25 cellular contexts compared by ENCODE assay signal in genomic region chr1:85689788-85690404, GRCh38. TPM values are rescaled to one million over a fixed set of nuclear protein-coding genes. Genes with fewer than 3 reads are reported as not detected.
A peak's percentile ranks its signal among the peaks of the same experiment; 100 is the strongest.
DNase-seq lines count a peak whose midpoint lies in the region; ATAC-seq and TF ChIP-seq lines count a peak whose summit lies in the region.
"Had no signal": no experiment of that assay in that cellular context is flagged by ENCODE, and none has a peak within 500 bp of the region (broad histone marks: within the 10 kb centered on the region; RNA-seq: fewer than 3 reads in every experiment).

No MANE protein-coding gene starts in this region.

- H3K4me2 ChIP-seq in mesenchymal stem cell (ENCODE audit: low read length, poor library complexity, severe bottlenecking) = no peak overlapping the region

- H3K27me3 ChIP-seq in mesenchymal stem cell (ENCODE audit: control insufficient read depth in 1 of 2, insufficient read depth in 1 of 2, low read length in 2 of 2) = no peaks in the 10 kb centered on the region

- peaks cover 26% of the 10 kb centered on the region for H3K36me3 Mint-ChIP-seq in activated naive CD4-positive, alpha-beta T cell treated with anti-CD3 and anti-CD28 coated beads, Interleukin-2, amount 50 U/mL, for 24 hours
- H3K36me3 Mint-ChIP-seq in WTC11 = peaks cover 8% of the 10 kb centered on the region
- peaks cover 3 to 13% of the 10 kb centered on the region in 2 donors for H3K36me3 Mint-ChIP-seq in activated T-cell treated with anti-CD3 and anti-CD28 coated beads, Interleukin-2, amount 50 U/mL, for 72 hours (ENCODE audit: insufficient read depth in 2 of 2)

- H2BK120ac ChIP-seq in mesenchymal stem cell (ENCODE audit: low read depth, low read length) = no peak overlapping the region

- no peak overlapping the region for H3K27ac ChIP-seq in mesenchymal stem cell (ENCODE audit: low read length, poor library complexity, severe bottlenecking)
- H3K27ac ChIP-seq: 22Rv1, HL-60 had no signal

- no peak overlapping the region for H3K4me3 ChIP-seq in mesenchymal stem cell (ENCODE audit: insufficient read depth in 1 of 2, low read depth in 1 of 2, low read length in 2 of 2)
- H3K4me3 ChIP-seq: HAP-1 had no signal

- H3K79me1 ChIP-seq in mesenchymal stem cell (replicated peaks; ENCODE audit: low read length, poor library complexity, severe bottlenecking) = peaks cover 11% of the 10 kb centered on the region

- no peak overlapping the region for H3K4ac ChIP-seq in mesenchymal stem cell (ENCODE audit: low read depth in 1 of 2, low read length in 2 of 2)

- DNase-seq in activated naive CD4-positive, alpha-beta T cell treated with Interleukin-2 at 50 U/mL for 16 hours = no peak
- DNase-seq in WTC11 (ENCODE audit: low spot score) (no peak), mesenchymal stem cell (no peak), NCI-H1092 treated with DMSO at 0.1 percent for 48 hours (lab: John Stamatoyannopoulos, UW) (no peak), dedifferentiated amniotic fluid mesenchymal stem cell (ENCODE audit: extremely low spot score) (no peak)
- DNase-seq in activated T-cell treated with anti-CD3 and anti-CD28 coated beads, Interleukin-2, amount 50 U/mL, for 72 hours = no peak
- DNase-seq: AML-193, COR-L47, DMS 273 treated with DMSO at 0.1 percent for 48 hours, DND-41, Karpas-422, MM.1S, NCI-H1092, NCI-H146, NCI-H2081, NCI-H510A treated with DMSO at 0.1 percent for 48 hours, NCI-H82, OCI-M1, SHP77 had no signal

- ATAC-seq in WTC11 = no peak
- no peak for ATAC-seq in activated T-cell treated with anti-CD3 and anti-CD28 coated beads, Interleukin-2, amount 50 U/mL, for 72 hours (replicated peaks in 1 of 2)
- ATAC-seq in GM21423 (IDR thresholded peaks at IDR 0.05; ENCODE audit: unreplicated experiment) = no peak

- H3K4me3 Mint-ChIP-seq in activated naive CD4-positive, alpha-beta T cell treated with anti-CD3 and anti-CD28 coated beads, Interleukin-2, amount 50 U/mL, for 24 hours = no peak overlapping the region
- H3K4me3 Mint-ChIP-seq in WTC11 = no peak overlapping the region
- no peak overlapping the region for H3K4me3 Mint-ChIP-seq in activated T-cell treated with anti-CD3 and anti-CD28 coated beads, Interleukin-2, amount 50 U/mL, for 72 hours
- H3K4me3 Mint-ChIP-seq: IgD-negative memory B cell had no signal

- H3K4me1 ChIP-seq in mesenchymal stem cell (ENCODE audit: control insufficient read depth, insufficient read depth, low read depth, low read length) = peaks cover 4% of the 10 kb centered on the region
- H3K4me1 ChIP-seq: HAP-1 had no signal

- no peak overlapping the region for H4K8ac ChIP-seq in mesenchymal stem cell (ENCODE audit: low read length)

- POLR2A ChIA-PET in WTC11 (lab: Charles Lee) = no interaction called here

- H3K9me3 Mint-ChIP-seq in activated naive CD4-positive, alpha-beta T cell treated with anti-CD3 and anti-CD28 coated beads, Interleukin-2, amount 50 U/mL, for 24 hours = no peaks in the 10 kb centered on the region
- peaks cover 5% of the 10 kb centered on the region; the same call in 1 of the 2 replicates for H3K9me3 Mint-ChIP-seq in WTC11
- H3K9me3 Mint-ChIP-seq in activated T-cell treated with anti-CD3 and anti-CD28 coated beads, Interleukin-2, amount 50 U/mL, for 72 hours = no peaks in the 10 kb centered on the region
- H3K9me3 Mint-ChIP-seq: IgD-negative memory B cell had no signal

- no peaks in the 10 kb centered on the region for H3K27me3 Mint-ChIP-seq in activated naive CD4-positive, alpha-beta T cell treated with anti-CD3 and anti-CD28 coated beads, Interleukin-2, amount 50 U/mL, for 24 hours
- H3K27me3 Mint-ChIP-seq in WTC11 (ENCODE audit: low read depth) = no peaks in the 10 kb centered on the region
- no peaks in the 10 kb centered on the region for H3K27me3 Mint-ChIP-seq in activated T-cell treated with anti-CD3 and anti-CD28 coated beads, Interleukin-2, amount 50 U/mL, for 72 hours (ENCODE audit: low read depth)
- H3K27me3 Mint-ChIP-seq: IgD-negative memory B cell had no signal

- H3K4me1 Mint-ChIP-seq in activated naive CD4-positive, alpha-beta T cell treated with anti-CD3 and anti-CD28 coated beads, Interleukin-2, amount 50 U/mL, for 24 hours = peaks cover 39% of the 10 kb centered on the region
- H3K4me1 Mint-ChIP-seq in WTC11 = no peaks in the 10 kb centered on the region
- no peaks in the 10 kb centered on the region for H3K4me1 Mint-ChIP-seq in activated T-cell treated with anti-CD3 and anti-CD28 coated beads, Interleukin-2, amount 50 U/mL, for 72 hours (ENCODE audit: low read depth)

- peaks cover 11 to 25% of the 10 kb centered on the region in 2 experiments for H3K36me3 ChIP-seq in mesenchymal stem cell (ENCODE audit: control insufficient read depth in 1 of 2, insufficient read depth in 2 of 2, low read depth in 1 of 2, low read length in 2 of 2)

- WGBS in mesenchymal stem cell = 95% methylated on average over 4 of the region's 4 CpGs

- H2AK5ac ChIP-seq in mesenchymal stem cell (ENCODE audit: low read length, severe bottlenecking) = peak overlapping the region; percentile 75

- H3K9me3 ChIP-seq in mesenchymal stem cell (ENCODE audit: control insufficient read depth, low read length) = no peaks in the 10 kb centered on the region
- H3K9me3 ChIP-seq: HAP-1 had no signal

- no peak overlapping the region for H3K14ac ChIP-seq in mesenchymal stem cell (ENCODE audit: low read length in 2 of 2)

- no peak overlapping the region for H2BK12ac ChIP-seq in mesenchymal stem cell (ENCODE audit: low read length in 2 of 2)

- H3K23ac ChIP-seq in mesenchymal stem cell (ENCODE audit: low read length in 2 of 2) = no peak overlapping the region

- peak overlapping the region; percentile 35 for H3K9ac ChIP-seq in mesenchymal stem cell (ENCODE audit: low read length)

- no peak overlapping the region for H4K91ac ChIP-seq in mesenchymal stem cell (ENCODE audit: low read length)

- peak overlapping the region; percentile 3 for H3K27ac Mint-ChIP-seq in activated naive CD4-positive, alpha-beta T cell treated with anti-CD3 and anti-CD28 coated beads, Interleukin-2, amount 50 U/mL, for 24 hours
- peak overlapping the region; percentile 11; the same call in 1 of the 2 replicates for H3K27ac Mint-ChIP-seq in WTC11
- no peak overlapping the region for H3K27ac Mint-ChIP-seq in activated T-cell treated with anti-CD3 and anti-CD28 coated beads, Interleukin-2, amount 50 U/mL, for 72 hours
- H3K27ac Mint-ChIP-seq: IgD-negative memory B cell had no signal

- no peak for TF ChIP-seq CTCF in WTC11 (IDR thresholded peaks at IDR 0.05)

- CTCF ChIA-PET in WTC11 (lab: Charles Lee) = no interaction called here

- no peak overlapping the region for H2AFZ ChIP-seq in mesenchymal stem cell (ENCODE audit: low read depth, low read length)

- H2BK15ac ChIP-seq in mesenchymal stem cell (ENCODE audit: low read depth, poor library complexity, severe bottlenecking) = no peak overlapping the region

- H3K18ac ChIP-seq in mesenchymal stem cell (ENCODE audit: low read depth in 1 of 2, low read length in 2 of 2) = no peak overlapping the region

- H2BK5ac ChIP-seq in mesenchymal stem cell (ENCODE audit: low read depth, low read length, poor library complexity, severe bottlenecking) = no peak overlapping the region

TF ChIP-seq in WTC11, 78 proteins besides CTCF, POLR2A, EP300 and RAD21 (continues in another document):
- TF ChIP-seq SMAD4 (CRISPR knock-in tag; IDR thresholded peaks at IDR 0.05) (no peak), PRDM15 (CRISPR knock-in tag; IDR thresholded peaks at IDR 0.05) (no peak), IRF1 (CRISPR knock-in tag; IDR thresholded peaks at IDR 0.05) (no peak), ZMAT4 (CRISPR knock-in tag; IDR thresholded peaks at IDR 0.05) (no peak)

RNA-seq across cellular contexts. Expression of gene ZNHIT6, which starts 18.3 kb away (rescaled TPM):
- total RNA-seq in WTC11 (2021) = 14.3 to 16.4 TPM (median 15.9 TPM) in 3 replicates
- 22.7 TPM for polyA plus RNA-seq in mesenchymal stem cell (2013, experiment 1 of 2)
- polyA plus RNA-seq in mesenchymal stem cell (2013, experiment 2 of 2) = 22.7 TPM
- 10 to 100 TPM; 18.8 to 24.0 TPM for total RNA-seq in activated T-cell treated with anti-CD3 and anti-CD28 coated beads, Interleukin-2, amount 50 U/mL, for 72 hours
